ENCODE assay signal across 8 cellular contexts in the genomic region with DNA sequence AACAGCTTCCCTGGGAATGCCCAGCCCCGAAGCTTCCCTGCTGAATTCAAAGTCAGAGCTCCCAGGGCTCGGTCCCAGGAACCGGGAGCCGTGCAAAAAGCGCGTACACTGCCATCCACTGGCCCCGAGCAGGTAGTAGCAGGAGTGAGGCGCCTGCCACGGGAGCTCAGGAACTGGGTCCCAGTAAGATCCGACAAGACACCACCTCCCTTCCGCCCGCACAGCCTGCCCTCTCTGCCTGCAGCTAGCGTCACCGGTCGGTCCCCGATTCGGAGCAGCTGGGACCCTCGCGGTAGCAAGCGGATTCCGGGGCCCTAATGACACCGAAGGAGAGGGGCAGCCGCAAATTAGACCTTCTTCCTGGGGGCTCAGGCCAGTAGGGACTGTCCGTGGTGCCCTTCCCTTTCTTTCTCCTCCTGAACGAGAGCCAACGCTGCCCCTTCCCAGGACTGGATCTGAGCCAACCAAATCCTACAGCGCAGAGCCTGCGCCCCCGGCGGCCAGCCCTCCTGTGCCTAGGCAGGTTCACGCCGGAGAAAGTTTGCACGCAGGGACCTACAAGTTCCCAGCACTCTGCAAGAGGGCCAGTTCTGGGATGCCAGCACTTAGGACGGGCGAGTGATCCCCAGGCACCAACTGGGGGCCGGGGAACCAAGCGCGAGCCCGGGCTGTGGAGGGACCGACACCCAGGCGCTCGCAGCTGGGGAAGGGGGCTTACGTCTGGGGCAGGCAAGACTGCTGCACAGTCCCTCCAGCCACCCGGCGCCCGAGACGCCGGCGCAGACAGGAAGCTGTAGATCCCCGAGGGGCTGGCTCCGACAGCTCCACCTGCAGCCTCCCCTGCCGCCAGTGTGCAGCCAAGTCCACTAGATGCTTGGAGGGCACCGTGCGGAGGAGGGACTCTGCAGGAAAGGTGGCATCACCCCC. TPM values are rescaled to one million over a fixed set of nuclear protein-coding genes. Genes with fewer than 3 reads are reported as not detected.
DNase-seq lines count a peak whose midpoint lies in the region; ATAC-seq, FAIRE-seq and TF ChIP-seq lines count a peak whose summit lies in the region.

No MANE protein-coding gene starts in this region.

- H3K4me3 ChIP-seq in H1 (ENCODE audit: extremely low read depth in 1 of 4, insufficient read depth in 2 of 4, low read depth in 3 of 4, low read length in 4 of 4): peak overlapping the region; percentile 44 to 71 (median 61)

- peaks cover 9% of the 10 kb centered on the region for H3K27me3 Mint-ChIP-seq in activated CD8-positive, alpha-beta T cell treated with anti-CD3 and anti-CD28 coated beads, Interleukin-2, amount 10 ng/mL, durations not matched to agents 7 days and 5 days (ENCODE audit: low read depth)

- H3K4me1 Mint-ChIP-seq in activated CD8-positive, alpha-beta T cell treated with anti-CD3 and anti-CD28 coated beads, Interleukin-2, amount 10 ng/mL, durations not matched to agents 7 days and 5 days (ENCODE audit: low read depth): peaks cover 29% of the 10 kb centered on the region

- peaks cover 2% of the 10 kb centered on the region for H3K36me3 Mint-ChIP-seq in activated CD8-positive, alpha-beta T cell treated with anti-CD3 and anti-CD28 coated beads, Interleukin-2, amount 10 ng/mL, durations not matched to agents 7 days and 5 days (ENCODE audit: low read depth)

- no peak overlapping the region for H2BK5ac ChIP-seq in H1 (ENCODE audit: low read depth, low read length)

- 1% methylated on average over 54 of the region's 54 CpGs; no CpG with 5 or more reads in 1 of the 2 experiments for WGBS in H1 (ENCODE audit: extremely low coverage in 1 of 2, insufficient coverage in 1 of 2, insufficient read length in 1 of 2, insufficient replicate concordance in 2 of 2, low coverage in 1 of 2, low lambda C conversion rate in 2 of 2, missing lambda C conversion rate in 1 of 2), 2 experiments

- peak; percentile 87 to 90 for TF ChIP-seq RAD21 in H1 (IDR thresholded peaks at IDR 0.05 in 1 of 2, conservative IDR thresholded peaks at IDR 0.05 in 1 of 2; ENCODE audit: low read depth in 2 of 2, low read length in 2 of 2)

- no peak overlapping the region; the same call in none of the 2 replicates for H3K18ac ChIP-seq in H1 (ENCODE audit: extremely low read depth, low read length)

- H3K27ac Mint-ChIP-seq in activated CD8-positive, alpha-beta T cell treated with anti-CD3 and anti-CD28 coated beads, Interleukin-2, amount 10 ng/mL, durations not matched to agents 7 days and 5 days: peak overlapping the region; percentile 64

- peak; percentile 41 for DNase-seq in GM19239 (ENCODE audit: insufficient read length, low spot score)
- DNase-seq in NCI-H69 (lab: John Stamatoyannopoulos, UW): peak; percentile 78
- peak; percentile 71 for DNase-seq in activated CD8-positive, alpha-beta T cell treated with anti-CD3 and anti-CD28 coated beads, Interleukin-2, amount 10 ng/mL, durations not matched to agents 7 days and 5 days
- peak; percentile 79 to 85 for DNase-seq in H1 (ENCODE audit: low read depth in 1 of 2, low spot score in 2 of 2)
- peak; percentile 72 for DNase-seq in medulla oblongata (ENCODE audit: extremely low spot score)
- peak in 2 of 3 experiments; percentile 16 to 22 for DNase-seq in stimulated activated CD4-positive, alpha-beta T cell treated with anti-CD3 and anti-CD28 coated beads, TNF-alpha, amount 100 ng/mL, for 4 hours (ENCODE audit: low read depth in 3 of 3)

- no peak overlapping the region for H3K23ac ChIP-seq in H1 (ENCODE audit: insufficient read length)

- H2AK5ac ChIP-seq in H1 (ENCODE audit: low read depth, low read length): no peak overlapping the region

- TF ChIP-seq CTCF in C4-2B (conservative IDR thresholded peaks at IDR 0.05) (peak; percentile 79), H1 (IDR thresholded peaks at IDR 0.05; ENCODE audit: control extremely low read depth in 1 of 3, insufficient read depth in 1 of 3, low read depth in 1 of 3, low read length in 3 of 3) (peak; percentile 74 to 87 (median 84))

- H3K79me1 ChIP-seq in H1 (ENCODE audit: low read depth, low read length): no peaks in the 10 kb centered on the region

- H3K36me3 ChIP-seq in H1 (ENCODE audit: control insufficient read depth in 2 of 4, insufficient read depth in 4 of 4, low read length in 3 of 4): no peaks in the 10 kb centered on the region

- no peak overlapping the region for H2BK15ac ChIP-seq in H1 (ENCODE audit: low read length)

- peak overlapping the region; percentile 74 for H4K8ac ChIP-seq in H1 (ENCODE audit: extremely low read depth, insufficient read depth, low read length)

- H3K9ac ChIP-seq in H1 (replicated peaks in 1 of 4; ENCODE audit: extremely low read depth in 1 of 4, low read depth in 3 of 4, low read length in 3 of 4): peak overlapping the region in 2 of 4 experiments; percentile 5 to 25; a peak in 2 of 7 replicates

- no peaks in the 10 kb centered on the region for H3K9me3 ChIP-seq in H1 (ENCODE audit: insufficient read depth in 2 of 2, low read depth in 1 of 2, low read length in 1 of 2)

- POLR2A ChIA-PET in activated CD8-positive, alpha-beta T cell treated with anti-CD3 and anti-CD28 coated beads, Interleukin-2, amount 10 ng/mL, durations not matched to agents 7 days and 5 days (lab: Charles Lee): interaction anchor here (1.2 kb wide), 1 partner anchor 132 kb away, joined by 3 read pairs; no protein-coding TSS in a partner anchor
- POLR2A ChIA-PET in H1 (lab: Charles Lee; ENCODE audit: partially characterized antibody): interaction anchor here (0.7 to 1.7 kb wide), 6 partner anchors 9 to 153 kb away, joined by 3 to 6 read pairs (median 3); no protein-coding TSS in a partner anchor

- H4K91ac ChIP-seq in H1 (replicated peaks; ENCODE audit: insufficient read length, low read length): no peak overlapping the region

- TF ChIP-seq POLR2A in H1 (IDR thresholded peaks at IDR 0.05; ENCODE audit: control extremely low read depth in 1 of 2, low read depth in 2 of 2, low read length in 2 of 2): no peak

- H3K27me3 ChIP-seq in H1 (replicated peaks in 1 of 4; ENCODE audit: control insufficient read depth in 3 of 4, extremely low read depth in 1 of 4, insufficient read depth in 3 of 4, low read length in 3 of 4): peaks cover 0 to 14% (median 6%) of the 10 kb centered on the region in 4 experiments; a peak in 3 of 7 replicates

- peak overlapping the region; percentile 78 to 93 for H3K4me2 ChIP-seq in H1 (ENCODE audit: insufficient read depth in 1 of 2, low read depth in 2 of 2, low read length in 2 of 2)

- no peak overlapping the region for H2BK20ac ChIP-seq in H1 (ENCODE audit: low read length)

- no peak overlapping the region for H2BK120ac ChIP-seq in H1 (replicated peaks; ENCODE audit: low read depth, low read length)

- H4K20me1 ChIP-seq in H1 (replicated peaks in 1 of 2; ENCODE audit: control insufficient read depth in 1 of 2, insufficient read depth in 2 of 2, low read length in 2 of 2): peaks cover 0 to 11% of the 10 kb centered on the region in 2 experiments

- H3K4me1 ChIP-seq in H1 (replicated peaks in 1 of 4; ENCODE audit: control insufficient read depth in 3 of 4, insufficient read depth in 4 of 4, low read length in 3 of 4): peaks cover 0 to 8% (median 0%) of the 10 kb centered on the region in 4 experiments; a peak in 4 of 7 replicates

- no peaks in the 10 kb centered on the region for H3K9me3 Mint-ChIP-seq in activated CD8-positive, alpha-beta T cell treated with anti-CD3 and anti-CD28 coated beads, Interleukin-2, amount 10 ng/mL, durations not matched to agents 7 days and 5 days (ENCODE audit: insufficient read depth)

- H3K27ac ChIP-seq in C4-2B: no peak overlapping the region
- no peak overlapping the region for H3K27ac ChIP-seq in H1 (ENCODE audit: low read depth, low read length)

- no peaks in the 10 kb centered on the region for H3K79me2 ChIP-seq in H1 (ENCODE audit: control insufficient read depth in 1 of 2, insufficient read depth in 2 of 2, low read length in 2 of 2)

- peak overlapping the region; percentile 73; the same call in 1 of the 2 replicates for H2AFZ ChIP-seq in H1 (ENCODE audit: low read length)

- no peak overlapping the region for H3K56ac ChIP-seq in H1 (replicated peaks; ENCODE audit: insufficient read length, low read depth, low read length)

- FAIRE-seq in GM19239 (lab: Jason Lieb, UNC) (no peak), H1 (lab: Jason Lieb, UNC) (peak; percentile 62)

- H2BK12ac ChIP-seq in H1 (ENCODE audit: low read depth, low read length): 0 out of 2 replicates have a peak overlapping the region, but pooled peaks have one; percentile 17

- TF ChIP-seq EP300 in H1 (IDR thresholded peaks at IDR 0.05; ENCODE audit: borderline replicate concordance in 1 of 2, low read depth in 2 of 2, low read length in 2 of 2): no peak

- H4K5ac ChIP-seq in H1 (ENCODE audit: insufficient read length, low read depth, low read length): peak overlapping the region; percentile 19

- H3K23me2 ChIP-seq in H1 (ENCODE audit: low read depth, low read length): peaks cover 15% of the 10 kb centered on the region

- peak; percentile 76 for ATAC-seq in HG03354 (IDR thresholded peaks at IDR 0.05; ENCODE audit: poor library complexity, severe bottlenecking, unreplicated experiment)
- ATAC-seq in activated CD8-positive, alpha-beta T cell treated with anti-CD3 and anti-CD28 coated beads, Interleukin-2, amount 10 ng/mL, durations not matched to agents 7 days and 5 days: peak; percentile 84

- H3K4ac ChIP-seq in H1 (replicated peaks; ENCODE audit: insufficient read length, low read depth, low read length): no peak overlapping the region

- CTCF ChIA-PET in activated CD8-positive, alpha-beta T cell treated with anti-CD3 and anti-CD28 coated beads, Interleukin-2, amount 10 ng/mL, durations not matched to agents 7 days and 5 days (lab: Charles Lee): interaction anchor here (0.6 to 2.5 kb wide), 30 partner anchors 9 to 1392 kb away, joined by 3 to 20 read pairs (median 4); no protein-coding TSS in a partner anchor
- CTCF ChIA-PET in H1 (lab: Charles Lee; ENCODE audit: partially characterized antibody): interaction anchor here (0.6 to 8.6 kb wide), 47 partner anchors 9 to 255 kb away, joined by 3 to 282 read pairs (median 4); no protein-coding TSS in a partner anchor

- peak overlapping the region; percentile 82 for H3K4me3 Mint-ChIP-seq in activated CD8-positive, alpha-beta T cell treated with anti-CD3 and anti-CD28 coated beads, Interleukin-2, amount 10 ng/mL, durations not matched to agents 7 days and 5 days

- H3K14ac ChIP-seq in H1 (ENCODE audit: insufficient read length): no peak overlapping the region

RNA-seq across cellular contexts. Expression of a gene that starts 0.9 kb away (rescaled TPM):
- total RNA-seq in activated CD8-positive, alpha-beta T cell treated with anti-CD3 and anti-CD28 coated beads, Interleukin-2, amount 10 ng/mL, durations not matched to agents 7 days and 5 days: not detected
- total RNA-seq in H1 (2021; fragmentation: NEBNext Ultra II Directional; extraction: Animal tissue kit (Norgen Biotek cat#: 25700)): 0.17 and 0.32 TPM in 2 replicates
- 0.09 and 0.17 TPM in 2 replicates for polyA plus RNA-seq in H1 (2011; rRNA removed)
- polyA plus RNA-seq in H1 (2011; cell fraction: cytosol; rRNA removed): 0.19 TPM
- polyA plus RNA-seq in H1 (2011; cell fraction: nucleus; rRNA removed): 0.29 TPM
- polyA plus RNA-seq in H1 (2012, experiment 1 of 2): 0.09 to 0.35 TPM (median 0.26 TPM) in 4 replicates
- polyA plus RNA-seq in H1 (2012, experiment 2 of 2): not detected
- polyA plus RNA-seq in H1 (2013, experiment 1 of 2): 0.24 TPM
- polyA plus RNA-seq in H1 (2013, experiment 2 of 2): 0.06 TPM
- polyA minus RNA-seq in H1 (2011; rRNA and poly(A)+ RNA removed): 0.76 and 1.2 TPM in 2 replicates
- polyA minus RNA-seq in H1 (2011; cell fraction: cytosol; rRNA and poly(A)+ RNA removed): not detected
- 0.90 TPM for polyA minus RNA-seq in H1 (2011; cell fraction: nucleus; rRNA and poly(A)+ RNA removed)

Comparison
In these comparisons a context has a peak if more than half of its experiments do, and no peak if none do; other contexts are left out.
1. DNase-seq: peak in every context shown above with its lines; median percentile 82 in H1; 78 in NCI-H69; 72 in medulla oblongata; 71 in activated CD8-positive, alpha-beta T cell treated with anti-CD3 and anti-CD28 coated beads, Interleukin-2, amount 10 ng/mL, durations not matched to agents 7 days and 5 days; 41 in GM19239; 19 in stimulated activated CD4-positive, alpha-beta T cell treated with anti-CD3 and anti-CD28 coated beads, TNF-alpha, amount 100 ng/mL, for 4 hours.